Comparison of ENCODE assay signal across 1 cellular context in genomic region chr2:36338827-36339145, GRCh38.
TF ChIP-seq lines count a peak whose summit lies in the region.

No MANE protein-coding gene starts in this region.

TF ChIP-seq in SK-N-SH, 30 proteins besides CTCF, POLR2A, EP300 and RAD21 (continued from another document):
- TF ChIP-seq PBX3 (IDR thresholded peaks at IDR 0.05) = peak; percentile 97
- no peak for TF ChIP-seq REST (IDR thresholded peaks at IDR 0.05; ENCODE audit: low read depth, low read length)
- no peak for TF ChIP-seq EZH2phosphoT487 (IDR thresholded peaks at IDR 0.05; ENCODE audit: borderline replicate concordance, low read depth)
- no peak for TF ChIP-seq YY1 (IDR thresholded peaks at IDR 0.05; ENCODE audit: low read depth)
- TF ChIP-seq USF1 (IDR thresholded peaks at IDR 0.05; ENCODE audit: borderline replicate concordance, low read depth) = no peak
- peak; percentile 95 for TF ChIP-seq FOSL2 (IDR thresholded peaks at IDR 0.05; ENCODE audit: borderline replicate concordance, low read depth)
- peak; percentile 81 for TF ChIP-seq TCF12 (IDR thresholded peaks at IDR 0.05)
- peak; percentile 64; the same call in 1 of the 2 replicates for TF ChIP-seq RXRA (IDR thresholded peaks at IDR 0.05; ENCODE audit: borderline replicate concordance, low read depth)
- no peak for TF ChIP-seq RCOR1 (IDR thresholded peaks at IDR 0.05; ENCODE audit: low read length)
- no peak for TF ChIP-seq SMC3 (IDR thresholded peaks at IDR 0.05; ENCODE audit: low read depth, low read length)
- peak; percentile 65; the same call in 1 of the 2 replicates for TF ChIP-seq POLR2AphosphoS5 (IDR thresholded peaks at IDR 0.05; ENCODE audit: low read depth, low read length)
- no peak for TF ChIP-seq USF2 (IDR thresholded peaks at IDR 0.05; ENCODE audit: borderline replicate concordance, low read depth, low read length)
- TF ChIP-seq GABPA (IDR thresholded peaks at IDR 0.05; ENCODE audit: low read depth) = no peak
- TF ChIP-seq NRF1 (IDR thresholded peaks at IDR 0.05; ENCODE audit: low read depth, low read length) = no peak
- TF ChIP-seq RFX5 (IDR thresholded peaks at IDR 0.05; ENCODE audit: low read length) = no peak
- 0 out of 2 replicates have a peak, but pooled peaks have one; percentile 36 for TF ChIP-seq ZBTB33 (IDR thresholded peaks at IDR 0.05; ENCODE audit: borderline replicate concordance, low read depth)
- no peak for TF ChIP-seq CHD2 (IDR thresholded peaks at IDR 0.05; ENCODE audit: low read length, partially characterized antibody)
- TF ChIP-seq TAF1 (IDR thresholded peaks at IDR 0.05; ENCODE audit: borderline replicate concordance, low read depth, low read length) = peak; percentile 57; the same call in 1 of the 2 replicates
- peak; percentile 17; the same call in 1 of the 2 replicates for TF ChIP-seq SIN3A (IDR thresholded peaks at IDR 0.05; ENCODE audit: borderline replicate concordance, low read depth, low read length)
- no peak for TF ChIP-seq MXI1 (IDR thresholded peaks at IDR 0.05; ENCODE audit: low read depth, low read length)
- TF ChIP-seq TEAD4 (IDR thresholded peaks at IDR 0.05; ENCODE audit: borderline replicate concordance, insufficient read depth) = peak; percentile 98
- TF ChIP-seq FOXJ3 (CRISPR knock-in tag; IDR thresholded peaks at IDR 0.05) = no peak
- no peak for TF ChIP-seq ELF1 (IDR thresholded peaks at IDR 0.05)
TF ChIP-seq in SK-N-SH: peak in this region for 11.
